In the genomic region with DNA sequence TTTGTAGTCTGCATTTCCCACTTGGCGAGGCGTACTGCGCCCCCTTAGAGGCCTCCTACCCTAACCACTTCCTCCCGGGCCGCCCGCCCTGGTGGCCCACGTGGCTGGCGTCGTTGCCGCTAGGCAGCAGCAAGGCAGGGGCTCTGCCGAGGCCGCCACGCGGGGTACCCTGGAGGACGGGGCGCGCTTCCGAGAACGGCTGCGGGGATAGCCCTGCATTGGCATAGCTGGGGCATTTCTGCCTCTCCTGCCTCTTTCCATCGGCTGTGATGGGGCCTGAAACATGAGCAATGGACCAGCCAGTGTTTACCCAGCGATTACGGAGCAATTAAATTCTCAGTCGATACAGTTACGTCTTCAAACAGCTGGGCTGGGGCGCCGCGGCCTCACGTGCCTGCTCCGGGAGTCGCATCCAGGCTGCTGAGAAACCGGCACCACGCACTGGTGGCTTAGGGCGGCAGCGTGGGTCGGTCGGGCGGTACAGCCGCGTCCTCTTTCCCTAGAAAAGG, we compare ENCODE assay signal across 1 cellular context.
TF ChIP-seq lines count a peak whose summit lies in the region.

No MANE protein-coding gene starts in this region.

TF ChIP-seq in HepG2, 621 proteins besides CTCF, POLR2A, EP300 and RAD21 (continued from another document):
- TF ChIP-seq ZNF687 (CRISPR knock-in tag; IDR thresholded peaks at IDR 0.05) = peak; percentile 65
- peak; percentile 54; the same call in 1 of the 2 replicates for TF ChIP-seq TFAP4 (IDR thresholded peaks at IDR 0.05; ENCODE audit: borderline replicate concordance, low read depth)
- no peak for TF ChIP-seq FOXA1 (IDR thresholded peaks at IDR 0.05)
- TF ChIP-seq FOXA1 (CRISPR knock-in tag; IDR thresholded peaks at IDR 0.05) = peak; percentile 61
- TF ChIP-seq, protein P1, sequence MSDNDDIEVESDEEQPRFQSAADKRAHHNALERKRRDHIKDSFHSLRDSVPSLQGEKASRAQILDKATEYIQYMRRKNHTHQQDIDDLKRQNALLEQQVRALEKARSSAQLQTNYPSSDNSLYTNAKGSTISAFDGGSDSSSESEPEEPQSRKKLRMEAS (IDR thresholded peaks at IDR 0.05) = peak; percentile 73; the same call in 1 of the 2 replicates
- peak; percentile 90 for TF ChIP-seq BHLHE40 (IDR thresholded peaks at IDR 0.05; ENCODE audit: low read length)
- 0 out of 2 replicates have a peak, but pooled peaks have one; percentile 34 for TF ChIP-seq KDM5B (CRISPR knock-in tag; IDR thresholded peaks at IDR 0.05; ENCODE audit: borderline replicate concordance)
- TF ChIP-seq THAP9 (CRISPR knock-in tag; IDR thresholded peaks at IDR 0.05; ENCODE audit: borderline replicate concordance) = peak; percentile 21; the same call in 1 of the 2 replicates
- TF ChIP-seq GABPB1 (CRISPR knock-in tag; IDR thresholded peaks at IDR 0.05) = peak; percentile 68; the same call in 1 of the 2 replicates
- TF ChIP-seq ZNF547 (CRISPR knock-in tag; IDR thresholded peaks at IDR 0.05) = no peak
- no peak for TF ChIP-seq ZNF883 (CRISPR knock-in tag; IDR thresholded peaks at IDR 0.05; ENCODE audit: not compliant biosample characterization)
- no peak for TF ChIP-seq EHMT2 (IDR thresholded peaks at IDR 0.05; ENCODE audit: borderline replicate concordance, low read depth, low read length)
- peak; percentile 65; the same call in 1 of the 2 replicates for TF ChIP-seq TFDP1 (CRISPR knock-in tag; IDR thresholded peaks at IDR 0.05; ENCODE audit: borderline replicate concordance)
TF ChIP-seq in HepG2: peak in this region for 11.
